8 cellular contexts compared by ENCODE assay signal in the genomic region with DNA sequence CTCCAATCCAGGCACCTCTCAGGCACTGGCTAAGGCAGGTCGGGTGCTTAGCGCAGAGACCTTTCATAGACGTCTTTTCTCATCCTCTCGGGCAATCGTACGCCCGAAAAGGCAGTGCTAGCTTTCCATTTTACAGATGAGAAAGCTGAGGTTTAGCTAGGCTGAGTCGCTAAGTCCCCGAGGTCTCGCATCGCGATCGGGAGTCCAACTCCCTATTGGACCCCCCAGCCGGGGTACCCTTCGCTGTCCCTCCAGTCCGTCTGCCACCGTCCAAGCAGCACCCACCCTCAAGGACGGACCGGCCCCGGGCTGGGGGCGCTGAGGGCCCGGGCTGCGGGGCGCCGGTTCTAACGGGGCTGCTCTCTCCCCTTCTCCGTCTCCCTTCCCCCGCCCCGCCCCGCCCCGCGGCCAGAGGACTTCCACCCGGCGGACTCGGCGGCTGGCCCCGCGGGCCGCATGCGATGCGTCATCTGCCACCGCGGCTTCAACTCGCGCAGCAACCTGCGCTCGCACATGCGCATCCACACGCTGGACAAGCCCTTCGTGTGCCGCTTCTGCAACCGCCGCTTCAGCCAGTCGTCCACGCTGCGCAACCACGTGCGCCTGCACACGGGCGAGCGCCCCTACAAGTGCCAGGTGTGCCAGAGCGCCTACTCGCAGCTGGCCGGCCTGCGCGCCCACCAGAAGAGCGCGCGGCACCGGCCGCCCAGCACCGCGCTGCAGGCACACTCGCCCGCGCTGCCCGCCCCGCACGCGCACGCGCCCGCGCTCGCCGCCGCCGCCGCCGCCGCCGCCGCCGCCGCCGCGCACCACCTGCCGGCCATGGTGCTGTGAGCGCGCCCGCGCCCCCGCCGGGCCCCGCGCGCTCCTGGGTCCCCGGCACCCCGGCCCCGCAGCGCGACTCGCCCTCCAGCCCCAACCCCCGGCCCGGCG. TPM values are rescaled to one million over a fixed set of nuclear protein-coding genes. Genes with fewer than 3 reads are reported as not detected.
DNase-seq lines count a peak whose midpoint lies in the region; ATAC-seq and TF ChIP-seq lines count a peak whose summit lies in the region.

No MANE protein-coding gene starts in this region.

- H2AFZ ChIP-seq in PC-3 (ENCODE audit: low read length), result peak overlapping the region; percentile 88

- peaks cover 5% of the 10 kb centered on the region for H3K4me1 Mint-ChIP-seq in nephron

- no peaks in the 10 kb centered on the region for H3F3A ChIP-seq in PC-3 (ENCODE audit: low read length, unreplicated experiment)

- H3K4me3 ChIP-seq in PC-3 (ENCODE audit: low read length) (peak overlapping the region; percentile 75), fibroblast of mammary gland (ENCODE audit: control insufficient read depth, low read depth, low read length) (peak overlapping the region; percentile 40)

- POLR2A ChIA-PET in PC-3 (lab: Charles Lee; ENCODE audit: unreplicated experiment), result no interaction called here

- no peaks in the 10 kb centered on the region for H3K9me3 ChIP-seq in PC-3 (ENCODE audit: low read length)

- intact Hi-C loops in PC-3 (cut with micrococcal nuclease), result no loop called here

- H3K4me2 ChIP-seq in PC-3 (ENCODE audit: low read length), result peak overlapping the region; percentile 98

- no peak overlapping the region for H3K9ac ChIP-seq in PC-3 (ENCODE audit: low read length)

- DNase-seq in DMS53 treated with DMSO at 0.1 percent for 48 hours (lab: John Stamatoyannopoulos, UW; ENCODE audit: unreplicated experiment) (peak; percentile 85), HPDE6-E6E7 (ENCODE audit: extremely low spot score) (peak; percentile 92), PC-3 (peak; percentile 87), activated T-helper 1 cell treated with Interleukin-2 at 50 U/mL for 16 hours (ENCODE audit: low read depth) (peak; percentile 29), fibroblast of mammary gland (ENCODE audit: low read depth) (peak; percentile 83), stromal cell of bone marrow (ENCODE audit: low read depth) (peak; percentile 70)

- BruUV-seq in PC-3 (replicated peaks; lab: Mats Ljungman, UMichigan), result TSS peak; percentile 65

- H3K9me2 ChIP-seq in PC-3 (replicated peaks; ENCODE audit: low read length), result no peaks in the 10 kb centered on the region

- no peak overlapping the region for H3K27ac Mint-ChIP-seq in nephron

- peaks cover 69% of the 10 kb centered on the region for H3K27me3 Mint-ChIP-seq in nephron (ENCODE audit: low read depth)

- H3K27ac ChIP-seq in PC-3 (ENCODE audit: low read length), result no peak overlapping the region

- no peak for TF ChIP-seq CTCF in PC-3 (conservative IDR thresholded peaks at IDR 0.05; ENCODE audit: low read depth, low read length)
- no peak for TF ChIP-seq CTCF in fibroblast of mammary gland (conservative IDR thresholded peaks at IDR 0.05; ENCODE audit: control insufficient read depth, insufficient read depth, low read depth, low read length)
- TF ChIP-seq CTCF in nephron (IDR thresholded peaks at IDR 0.05; ENCODE audit: unreplicated experiment in 3 of 3), result no peak

- peak overlapping the region; percentile 29 to 53 (median 51) for H3K4me3 Mint-ChIP-seq in nephron

- H3K79me2 ChIP-seq in PC-3 (ENCODE audit: low read length), result no peaks in the 10 kb centered on the region

- no peaks in the 10 kb centered on the region for H3K36me3 Mint-ChIP-seq in nephron (ENCODE audit: low read depth)

- CTCF ChIA-PET in PC-3 (lab: Charles Lee), result no interaction called here

- ATAC-seq in PC-3 (peak; percentile 81), GM18909 (IDR thresholded peaks at IDR 0.05; ENCODE audit: poor library complexity, unreplicated experiment) (no peak)

- no peaks in the 10 kb centered on the region for H3K36me3 ChIP-seq in PC-3 (ENCODE audit: low read depth, low read length)

- H3K9me3 Mint-ChIP-seq in nephron, result no peaks in the 10 kb centered on the region

- peaks cover 8% of the 10 kb centered on the region; the same call in 1 of the 2 replicates for H3K4me1 ChIP-seq in PC-3 (ENCODE audit: insufficient read depth, low read length)

- no peaks in the 10 kb centered on the region for H3K27me3 ChIP-seq in PC-3 (ENCODE audit: low read length)

- H4K20me1 ChIP-seq in PC-3 (ENCODE audit: low read length), result no peaks in the 10 kb centered on the region

RNA-seq across cellular contexts. Expression of a gene that starts 12.5 kb away (rescaled TPM):
- 33.5 and 40.4 TPM in 2 replicates for total RNA-seq in PC-3 (2014; rRNA removed)

RNA-seq across cellular contexts. Expression of a gene that starts 16.7 kb away (rescaled TPM):
- total RNA-seq in PC-3 (2014; rRNA removed), result not detected in 2 replicates

Comparison
In these comparisons a context has a peak if more than half of its experiments do, and no peak if none do; other contexts are left out.
1. DNase-seq: peak in every context shown above with its lines; median percentile 92 in HPDE6-E6E7; 87 in PC-3; 85 in DMS53 treated with DMSO at 0.1 percent for 48 hours; 83 in fibroblast of mammary gland; 70 in stromal cell of bone marrow; 29 in activated T-helper 1 cell treated with Interleukin-2 at 50 U/mL for 16 hours.